In genomic region chr3:148178508-148178907, GRCh38 we compare ENCODE assay signal across 12 cellular contexts.
DNase-seq lines count a peak whose midpoint lies in the region; ATAC-seq and TF ChIP-seq lines count a peak whose summit lies in the region.
"Had no signal": no experiment of that assay in that cellular context is flagged by ENCODE, and none has a peak within 500 bp of the region (broad histone marks: within the 10 kb centered on the region; RNA-seq: fewer than 3 reads in every experiment).

No MANE protein-coding gene starts in this region.

- DNase-seq in COLO668 (lab: John Stamatoyannopoulos, UW; ENCODE audit: unreplicated experiment) (peak; percentile 26), NCI-H146 treated with DMSO at 0.1 percent for 48 hours (lab: John Stamatoyannopoulos, UW; ENCODE audit: unreplicated experiment) (peak; percentile 80), RPMI7951 (ENCODE audit: low read depth) (peak; percentile 34), hippocampal formation (lab: John Stamatoyannopoulos, UW) (peak; percentile 6 to 28), epidermal melanocyte (ENCODE audit: insufficient read length, low spot score) (no peak), NCI-H2171 (lab: John Stamatoyannopoulos, UW) (no peak), HEK293T (ENCODE audit: extremely low spot score) (no peak)
- DNase-seq: activated CD8-positive, alpha-beta T cell treated with anti-CD3 and anti-CD28 coated beads, Interleukin-2, amount 10 ng/mL, durations not matched to agents 7 days and 5 days; activated effector memory CD4-positive, alpha-beta T cell treated with Interleukin-2 at 50 U/mL for 16 hours; MG63; psoas muscle had no signal

- CTCF ChIA-PET in HEK293T (lab: Yijun Ruan, JAX) = no interaction called here

- POLR2A ChIA-PET in HEK293T (lab: Yijun Ruan, JAX) = no interaction called here

- no peak for ATAC-seq in HG03469 (IDR thresholded peaks at IDR 0.05; ENCODE audit: unreplicated experiment)
- ATAC-seq: activated CD8-positive, alpha-beta T cell treated with anti-CD3 and anti-CD28 coated beads, Interleukin-2, amount 10 ng/mL, durations not matched to agents 7 days and 5 days; psoas muscle had no signal

TF ChIP-seq in HEK293T, 16 proteins besides CTCF, POLR2A, EP300 and RAD21:
- TF ChIP-seq L3MBTL2 (conservative IDR thresholded peaks at IDR 0.05) = no peak
- TF ChIP-seq SP1 (IDR thresholded peaks at IDR 0.05) = no peak
- TF ChIP-seq ZNF384 (IDR thresholded peaks at IDR 0.05) = no peak

Comparison
In these comparisons a context has a peak if more than half of its experiments do, and no peak if none do; other contexts are left out.
1. DNase-seq: peak in COLO668 (single experiment), NCI-H146 treated with DMSO at 0.1 percent for 48 hours (single experiment), RPMI7951 (single experiment) and hippocampal formation (2 of 2); none in epidermal melanocyte (single experiment), NCI-H2171 (single experiment) and HEK293T (single experiment).